Comparison of ENCODE assay signal across 1 cellular context in the genomic region with DNA sequence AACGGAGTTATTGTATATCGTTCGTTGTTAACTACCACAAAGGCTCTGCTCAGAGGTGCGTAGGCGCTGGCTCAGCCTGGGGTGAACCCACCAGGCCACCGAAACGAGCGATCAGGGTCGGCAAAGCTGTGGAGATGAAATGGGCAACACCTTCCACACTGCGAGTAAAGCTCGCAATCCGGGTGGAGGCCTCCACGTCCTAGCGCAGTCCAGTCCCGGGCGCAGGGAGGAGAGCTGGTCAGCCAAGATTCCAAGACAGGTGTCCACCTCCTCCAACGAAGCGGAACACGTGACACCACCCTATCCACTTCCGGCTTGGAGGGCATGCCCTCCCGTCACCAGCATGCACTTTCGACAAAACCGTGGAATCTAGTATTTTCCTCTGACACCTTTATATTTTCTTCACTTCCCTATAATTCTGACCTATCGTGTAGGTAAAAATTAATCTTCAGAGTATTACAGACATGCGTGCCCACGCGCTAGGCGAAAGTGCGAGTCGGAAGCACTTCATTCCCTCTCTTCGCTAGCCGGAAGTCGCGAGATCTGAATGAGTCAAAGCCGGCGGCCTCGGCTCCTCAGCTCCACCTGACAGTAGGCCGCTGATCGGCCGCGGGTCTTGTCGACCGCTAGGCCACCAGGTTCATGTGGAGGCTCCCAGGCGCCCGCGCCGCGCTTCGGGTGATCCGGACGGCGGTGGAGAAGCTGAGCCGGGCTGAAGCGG.
TF ChIP-seq lines count a peak whose summit lies in the region.

A gene with protein sequence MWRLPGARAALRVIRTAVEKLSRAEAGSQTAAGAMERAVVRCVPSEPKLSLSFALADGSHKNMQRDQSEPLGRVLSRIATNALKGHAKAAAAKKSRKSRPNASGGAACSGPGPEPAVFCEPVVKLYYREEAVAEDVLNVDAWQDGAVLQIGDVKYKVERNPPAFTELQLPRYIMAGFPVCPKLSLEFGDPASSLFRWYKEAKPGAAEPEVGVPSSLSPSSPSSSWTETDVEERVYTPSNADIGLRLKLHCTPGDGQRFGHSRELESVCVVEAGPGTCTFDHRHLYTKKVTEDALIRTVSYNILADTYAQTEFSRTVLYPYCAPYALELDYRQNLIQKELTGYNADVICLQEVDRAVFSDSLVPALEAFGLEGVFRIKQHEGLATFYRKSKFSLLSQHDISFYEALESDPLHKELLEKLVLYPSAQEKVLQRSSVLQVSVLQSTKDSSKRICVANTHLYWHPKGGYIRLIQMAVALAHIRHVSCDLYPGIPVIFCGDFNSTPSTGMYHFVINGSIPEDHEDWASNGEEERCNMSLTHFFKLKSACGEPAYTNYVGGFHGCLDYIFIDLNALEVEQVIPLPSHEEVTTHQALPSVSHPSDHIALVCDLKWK (plus strand): TSS at position 537 of the 721 bp plus-strand sequence. CDS start 106 bp downstream, at position 643.

TF ChIP-seq in K562, 482 proteins besides CTCF, POLR2A, EP300 and RAD21 (continued from another document and continues in another):
- TF ChIP-seq, protein P1, sequence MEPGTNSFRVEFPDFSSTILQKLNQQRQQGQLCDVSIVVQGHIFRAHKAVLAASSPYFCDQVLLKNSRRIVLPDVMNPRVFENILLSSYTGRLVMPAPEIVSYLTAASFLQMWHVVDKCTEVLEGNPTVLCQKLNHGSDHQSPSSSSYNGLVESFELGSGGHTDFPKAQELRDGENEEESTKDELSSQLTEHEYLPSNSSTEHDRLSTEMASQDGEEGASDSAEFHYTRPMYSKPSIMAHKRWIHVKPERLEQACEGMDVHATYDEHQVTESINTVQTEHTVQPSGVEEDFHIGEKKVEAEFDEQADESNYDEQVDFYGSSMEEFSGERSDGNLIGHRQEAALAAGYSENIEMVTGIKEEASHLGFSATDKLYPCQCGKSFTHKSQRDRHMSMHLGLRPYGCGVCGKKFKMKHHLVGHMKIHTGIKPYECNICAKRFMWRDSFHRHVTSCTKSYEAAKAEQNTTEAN (CRISPR knock-in tag; IDR thresholded peaks at IDR 0.05): 0 out of 2 replicates have a peak, but pooled peaks have one; percentile 21
- TF ChIP-seq KDM2B (CRISPR knock-in tag; IDR thresholded peaks at IDR 0.05) (no peak), RBM14 (IDR thresholded peaks at IDR 0.05; ENCODE audit: borderline replicate concordance, insufficient read depth, low read depth, low read length) (no peak), KLF10 (CRISPR knock-in tag; IDR thresholded peaks at IDR 0.05) (no peak), ZNF699 (CRISPR knock-in tag; IDR thresholded peaks at IDR 0.05; ENCODE audit: insufficient replicate concordance) (no peak), RFX1 (IDR thresholded peaks at IDR 0.05) (no peak), CSDE1 (IDR thresholded peaks at IDR 0.05) (peak in 1 of 2 experiments; percentile 70; a peak in 2 of 4 replicates), FOXP1 (CRISPR knock-in tag; IDR thresholded peaks at IDR 0.05) (peak; percentile 21; the same call in 1 of the 2 replicates), MEF2D (tag; conservative IDR thresholded peaks at IDR 0.05; ENCODE audit: low read depth) (peak; percentile 72), RNF2 (IDR thresholded peaks at IDR 0.05) (peak; percentile 80; the same call in 1 of the 2 replicates), E2F3 (CRISPR knock-in tag; IDR thresholded peaks at IDR 0.05) (peak; percentile 54; the same call in 1 of the 2 replicates), CBX5 (IDR thresholded peaks at IDR 0.05; ENCODE audit: borderline replicate concordance, low read depth) (no peak; the same call in 1 of the 2 replicates), ZKSCAN3 (CRISPR knock-in tag; IDR thresholded peaks at IDR 0.05) (no peak), SIRT6 (IDR thresholded peaks at IDR 0.05; ENCODE audit: low read depth, low read length) (no peak), TCF3 (CRISPR knock-in tag; IDR thresholded peaks at IDR 0.05) (no peak), HNRNPUL1 (IDR thresholded peaks at IDR 0.05; ENCODE audit: low read length) (no peak), MAFK (IDR thresholded peaks at IDR 0.05; ENCODE audit: low read length) (no peak), NR3C1 (CRISPR knock-in tag; IDR thresholded peaks at IDR 0.05) (peak; percentile 78), RFX5 (IDR thresholded peaks at IDR 0.05; ENCODE audit: low read depth, low read length) (no peak), ILF3 (IDR thresholded peaks at IDR 0.05; ENCODE audit: borderline replicate concordance) (no peak), ZNF212 (CRISPR knock-in tag; IDR thresholded peaks at IDR 0.05) (no peak), NEUROD1 (IDR thresholded peaks at IDR 0.05; ENCODE audit: borderline replicate concordance, low read depth, low read length, partially characterized antibody) (no peak), OTX1 (CRISPR knock-in tag; IDR thresholded peaks at IDR 0.05) (peak; percentile 46; the same call in 1 of the 2 replicates), MBD2 (IDR thresholded peaks at IDR 0.05; ENCODE audit: borderline replicate concordance, low read depth) (no peak), TAF9B (IDR thresholded peaks at IDR 0.05; ENCODE audit: partially characterized antibody) (peak; percentile 73), ZNF24 (IDR thresholded peaks at IDR 0.05) (no peak), MAZ (CRISPR knock-in tag; conservative IDR thresholded peaks at IDR 0.05 in 1 of 2, IDR thresholded peaks at IDR 0.05 in 1 of 2) (peak; percentile 35 to 46; a peak in 2 of 4 replicates), CBFB (CRISPR knock-in tag; IDR thresholded peaks at IDR 0.05) (no peak), ZNF274 (IDR thresholded peaks at IDR 0.05; ENCODE audit: borderline replicate concordance, low read depth, low read length) (no peak), KLF16 (IDR thresholded peaks at IDR 0.05) (no peak), NELFE (IDR thresholded peaks at IDR 0.05; ENCODE audit: insufficient read depth, insufficient read length) (no peak), JUND (IDR thresholded peaks at IDR 0.05; ENCODE audit: borderline replicate concordance, low read depth, low read length) (peak; percentile 70), JUND (tag; IDR thresholded peaks at IDR 0.05; ENCODE audit: borderline replicate concordance, low read depth, low read length) (peak; percentile 77; the same call in 2 of the 3 replicates), RAD51 (IDR thresholded peaks at IDR 0.05; ENCODE audit: borderline replicate concordance, low read depth) (peak; percentile 94), SMAD1 (IDR thresholded peaks at IDR 0.05; ENCODE audit: low read depth, low read length, partially characterized antibody) (no peak), JUN (IDR thresholded peaks at IDR 0.05; ENCODE audit: borderline replicate concordance, low read depth, low read length) (peak; percentile 35; the same call in 1 of the 2 replicates), JUN (CRISPR knock-in tag; IDR thresholded peaks at IDR 0.05; ENCODE audit: borderline replicate concordance) (peak; percentile 58; the same call in 1 of the 2 replicates), ELF2 (CRISPR knock-in tag; IDR thresholded peaks at IDR 0.05) (peak; percentile 97), FOXK2 (conservative IDR thresholded peaks at IDR 0.05 in 1 of 2, IDR thresholded peaks at IDR 0.05 in 1 of 2; ENCODE audit: low read depth in 2 of 2) (peak in 1 of 2 experiments; percentile 50; a peak in 1 of 4 replicates), MTA3 (IDR thresholded peaks at IDR 0.05; ENCODE audit: borderline replicate concordance) (peak; percentile 28; the same call in 1 of the 2 replicates), BACH1 (tag; IDR thresholded peaks at IDR 0.05) (peak; percentile 48; the same call in 1 of the 2 replicates), TARDBP (IDR thresholded peaks at IDR 0.05) (no peak), SIN3A (IDR thresholded peaks at IDR 0.05; ENCODE audit: borderline replicate concordance in 2 of 2, control insufficient read depth in 1 of 2, low read depth in 2 of 2, low read length in 2 of 2) (peak in 1 of 2 experiments; percentile 83; a peak in 1 of 4 replicates)
- TF ChIP-seq, protein P2, sequence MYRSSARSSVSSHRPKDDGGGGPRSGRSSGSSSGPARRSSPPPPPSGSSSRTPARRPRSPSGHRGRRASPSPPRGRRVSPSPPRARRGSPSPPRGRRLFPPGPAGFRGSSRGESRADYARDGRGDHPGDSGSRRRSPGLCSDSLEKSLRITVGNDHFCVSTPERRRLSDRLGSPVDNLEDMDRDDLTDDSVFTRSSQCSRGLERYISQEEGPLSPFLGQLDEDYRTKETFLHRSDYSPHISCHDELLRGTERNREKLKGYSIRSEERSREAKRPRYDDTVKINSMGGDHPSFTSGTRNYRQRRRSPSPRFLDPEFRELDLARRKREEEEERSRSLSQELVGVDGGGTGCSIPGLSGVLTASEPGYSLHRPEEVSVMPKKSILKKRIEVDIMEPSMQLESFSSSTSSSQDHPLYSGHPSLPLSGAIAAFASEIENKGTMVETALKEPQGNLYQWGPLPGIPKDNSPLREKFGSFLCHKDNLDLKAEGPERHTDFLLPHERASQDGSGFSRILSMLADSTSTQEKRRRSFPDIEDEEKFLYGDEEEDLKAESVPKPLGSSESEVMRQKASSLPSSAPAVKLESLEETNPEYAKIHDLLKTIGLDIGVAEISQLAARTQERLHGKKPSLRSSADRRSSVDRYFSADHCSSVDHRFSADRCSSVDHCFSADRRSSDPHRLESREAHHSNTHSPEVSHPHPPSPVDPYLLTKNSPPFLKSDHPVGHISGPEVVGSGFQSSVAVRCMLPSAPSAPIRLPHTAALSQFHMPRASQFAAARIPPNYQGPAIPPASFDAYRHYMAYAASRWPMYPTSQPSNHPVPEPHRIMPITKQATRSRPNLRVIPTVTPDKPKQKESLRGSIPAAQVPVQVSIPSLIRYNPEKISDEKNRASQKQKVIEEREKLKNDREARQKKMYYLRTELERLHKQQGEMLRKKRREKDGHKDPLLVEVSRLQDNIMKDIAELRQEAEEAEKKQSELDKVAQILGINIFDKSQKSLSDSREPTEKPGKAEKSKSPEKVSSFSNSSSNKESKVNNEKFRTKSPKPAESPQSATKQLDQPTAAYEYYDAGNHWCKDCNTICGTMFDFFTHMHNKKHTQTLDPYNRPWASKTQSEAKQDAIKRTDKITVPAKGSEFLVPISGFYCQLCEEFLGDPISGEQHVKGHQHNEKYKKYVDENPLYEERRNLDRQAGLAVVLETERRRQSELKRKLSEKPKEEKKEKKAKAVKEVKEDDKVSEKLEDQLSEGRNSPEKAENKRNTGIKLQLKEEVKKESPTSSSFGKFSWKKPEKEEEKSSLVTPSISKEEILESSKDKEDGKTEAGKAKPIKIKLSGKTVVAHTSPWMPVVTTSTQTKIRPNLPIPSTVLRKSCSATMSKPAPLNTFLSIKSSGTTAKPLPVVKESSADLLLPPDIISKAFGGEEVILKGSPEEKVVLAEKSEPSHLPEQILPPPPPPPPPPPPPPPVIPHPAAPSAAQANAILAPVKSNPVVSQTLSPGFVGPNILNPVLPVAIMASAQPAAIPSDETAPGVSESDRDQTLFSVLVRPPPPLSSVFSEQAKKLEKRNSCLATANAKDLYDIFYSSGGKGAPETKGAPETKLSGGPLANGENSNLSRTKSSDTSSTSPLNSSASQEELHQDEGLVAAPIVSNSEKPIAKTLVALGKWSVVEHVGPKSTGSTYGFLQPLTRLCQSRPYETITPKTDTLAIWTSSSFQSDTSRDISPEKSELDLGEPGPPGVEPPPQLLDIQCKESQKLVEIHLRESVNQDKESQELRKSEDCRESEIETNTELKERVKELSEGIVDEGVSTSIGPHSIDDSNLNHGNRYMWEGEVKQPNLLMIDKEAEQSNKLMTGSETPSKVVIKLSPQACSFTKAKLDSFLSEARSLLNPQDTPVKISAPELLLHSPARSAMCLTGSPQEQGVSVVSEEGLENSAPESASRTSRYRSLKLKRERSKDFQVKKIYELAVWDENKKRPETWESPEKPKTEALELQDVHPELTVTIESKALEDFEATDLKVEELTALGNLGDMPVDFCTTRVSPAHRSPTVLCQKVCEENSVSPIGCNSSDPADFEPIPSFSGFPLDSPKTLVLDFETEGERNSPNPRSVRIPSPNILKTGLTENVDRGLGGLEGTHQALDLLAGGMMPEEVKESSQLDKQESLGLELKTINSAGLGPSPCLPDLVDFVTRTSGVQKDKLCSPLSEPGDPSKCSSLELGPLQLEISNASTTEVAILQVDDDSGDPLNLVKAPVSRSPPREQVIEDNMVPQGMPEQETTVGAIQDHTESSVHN (IDR thresholded peaks at IDR 0.05; ENCODE audit: borderline replicate concordance in 1 of 2, low read depth in 1 of 2): no peak
- TF ChIP-seq, protein P3, sequence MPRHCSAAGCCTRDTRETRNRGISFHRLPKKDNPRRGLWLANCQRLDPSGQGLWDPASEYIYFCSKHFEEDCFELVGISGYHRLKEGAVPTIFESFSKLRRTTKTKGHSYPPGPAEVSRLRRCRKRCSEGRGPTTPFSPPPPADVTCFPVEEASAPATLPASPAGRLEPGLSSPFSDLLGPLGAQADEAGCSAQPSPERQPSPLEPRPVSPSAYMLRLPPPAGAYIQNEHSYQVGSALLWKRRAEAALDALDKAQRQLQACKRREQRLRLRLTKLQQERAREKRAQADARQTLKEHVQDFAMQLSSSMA (CRISPR knock-in tag; IDR thresholded peaks at IDR 0.05): no peak
- TF ChIP-seq, protein P4, sequence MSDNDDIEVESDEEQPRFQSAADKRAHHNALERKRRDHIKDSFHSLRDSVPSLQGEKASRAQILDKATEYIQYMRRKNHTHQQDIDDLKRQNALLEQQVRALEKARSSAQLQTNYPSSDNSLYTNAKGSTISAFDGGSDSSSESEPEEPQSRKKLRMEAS (CRISPR knock-in tag; IDR thresholded peaks at IDR 0.05): peak; percentile 97
- TF ChIP-seq, protein P5, sequence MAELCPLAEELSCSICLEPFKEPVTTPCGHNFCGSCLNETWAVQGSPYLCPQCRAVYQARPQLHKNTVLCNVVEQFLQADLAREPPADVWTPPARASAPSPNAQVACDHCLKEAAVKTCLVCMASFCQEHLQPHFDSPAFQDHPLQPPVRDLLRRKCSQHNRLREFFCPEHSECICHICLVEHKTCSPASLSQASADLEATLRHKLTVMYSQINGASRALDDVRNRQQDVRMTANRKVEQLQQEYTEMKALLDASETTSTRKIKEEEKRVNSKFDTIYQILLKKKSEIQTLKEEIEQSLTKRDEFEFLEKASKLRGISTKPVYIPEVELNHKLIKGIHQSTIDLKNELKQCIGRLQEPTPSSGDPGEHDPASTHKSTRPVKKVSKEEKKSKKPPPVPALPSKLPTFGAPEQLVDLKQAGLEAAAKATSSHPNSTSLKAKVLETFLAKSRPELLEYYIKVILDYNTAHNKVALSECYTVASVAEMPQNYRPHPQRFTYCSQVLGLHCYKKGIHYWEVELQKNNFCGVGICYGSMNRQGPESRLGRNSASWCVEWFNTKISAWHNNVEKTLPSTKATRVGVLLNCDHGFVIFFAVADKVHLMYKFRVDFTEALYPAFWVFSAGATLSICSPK (IDR thresholded peaks at IDR 0.05; ENCODE audit: borderline replicate concordance): no peak
- TF ChIP-seq, protein P6, sequence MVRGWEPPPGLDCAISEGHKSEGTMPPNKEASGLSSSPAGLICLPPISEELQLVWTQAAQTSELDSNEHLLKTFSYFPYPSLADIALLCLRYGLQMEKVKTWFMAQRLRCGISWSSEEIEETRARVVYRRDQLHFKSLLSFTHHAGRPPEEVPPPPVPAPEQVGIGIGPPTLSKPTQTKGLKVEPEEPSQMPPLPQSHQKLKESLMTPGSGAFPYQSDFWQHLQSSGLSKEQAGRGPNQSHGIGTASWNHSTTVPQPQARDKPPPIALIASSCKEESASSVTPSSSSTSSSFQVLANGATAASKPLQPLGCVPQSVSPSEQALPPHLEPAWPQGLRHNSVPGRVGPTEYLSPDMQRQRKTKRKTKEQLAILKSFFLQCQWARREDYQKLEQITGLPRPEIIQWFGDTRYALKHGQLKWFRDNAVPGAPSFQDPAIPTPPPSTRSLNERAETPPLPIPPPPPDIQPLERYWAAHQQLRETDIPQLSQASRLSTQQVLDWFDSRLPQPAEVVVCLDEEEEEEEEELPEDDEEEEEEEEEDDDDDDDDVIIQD (CRISPR knock-in tag; IDR thresholded peaks at IDR 0.05): no peak
